In the genomic region with DNA sequence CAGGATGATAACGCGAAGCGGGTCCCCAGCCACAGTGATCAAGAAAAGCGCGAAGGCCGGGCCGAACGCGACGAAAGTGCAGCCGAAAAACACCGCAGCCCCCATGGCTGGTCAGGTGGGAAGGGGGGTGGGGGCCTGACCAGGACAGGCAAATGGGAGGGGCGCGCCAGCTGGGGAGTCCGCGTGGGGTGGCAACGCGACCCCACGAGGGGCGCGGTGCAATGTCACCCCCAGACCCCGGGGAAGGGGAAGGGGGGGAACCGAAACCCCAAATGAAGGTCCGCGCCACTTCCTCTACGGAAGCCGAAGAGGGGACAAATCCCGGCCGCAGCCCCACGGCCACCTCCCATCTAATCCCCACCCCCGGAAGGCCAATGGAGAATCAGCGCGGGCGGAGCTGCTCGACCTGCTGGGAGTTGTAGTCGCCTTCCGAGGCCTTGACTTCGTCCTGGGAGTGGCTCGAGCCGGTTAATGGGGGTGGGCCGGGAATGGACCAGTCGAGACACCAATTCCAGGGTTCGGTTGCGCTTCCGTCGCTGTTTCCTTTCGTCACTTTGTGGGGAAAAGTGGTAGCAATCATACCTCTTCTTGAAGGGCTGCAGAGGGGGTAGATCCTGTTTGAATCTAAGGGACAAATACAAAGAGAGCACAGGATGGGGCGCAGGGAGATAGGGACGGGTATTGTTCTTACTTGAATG, we compare ENCODE assay signal across 8 cellular contexts.
DNase-seq lines count a peak whose midpoint lies in the region; ATAC-seq and TF ChIP-seq lines count a peak whose summit lies in the region.

A gene (minus strand): TSS at position 311 of the 698 bp plus-strand sequence. CDS start 206 bp downstream, at position 105.

- peak within 1 kb of the TSS; percentile 68 for H3K4me3 ChIP-seq in GM08714 (ENCODE audit: low read length)

- DNase-seq in NCI-H1092 treated with DMSO at 0.1 percent for 48 hours (lab: John Stamatoyannopoulos, UW) (peak; percentile 97), germinal center (ENCODE audit: low spot score) (peak; percentile 97), nucleus accumbens (lab: John Stamatoyannopoulos, UW) (peak; percentile 69 to 98 (median 96)), superior temporal gyrus (ENCODE audit: extremely low spot score) (peak; percentile 97)
- DNase-seq in activated naive CD4-positive, alpha-beta T cell treated with anti-CD3 and anti-CD28 coated beads, Interleukin-2, amount 50 U/mL, for 16 hours, result peak; percentile 91

- ATAC-seq in HG02610 (IDR thresholded peaks at IDR 0.05; ENCODE audit: unreplicated experiment) (peak; percentile 85), SK-N-SH treated with all-trans-retinoic acid at 6 μM for 48 hours (peak; percentile 99)

TF ChIP-seq in SK-N-SH treated with all-trans-retinoic acid at 6 μM for 48 hours, 23 proteins besides CTCF, POLR2A, EP300 and RAD21:
- no peak for TF ChIP-seq ZFP30 (CRISPR knock-in tag; IDR thresholded peaks at IDR 0.05)
- TF ChIP-seq, protein P1, sequence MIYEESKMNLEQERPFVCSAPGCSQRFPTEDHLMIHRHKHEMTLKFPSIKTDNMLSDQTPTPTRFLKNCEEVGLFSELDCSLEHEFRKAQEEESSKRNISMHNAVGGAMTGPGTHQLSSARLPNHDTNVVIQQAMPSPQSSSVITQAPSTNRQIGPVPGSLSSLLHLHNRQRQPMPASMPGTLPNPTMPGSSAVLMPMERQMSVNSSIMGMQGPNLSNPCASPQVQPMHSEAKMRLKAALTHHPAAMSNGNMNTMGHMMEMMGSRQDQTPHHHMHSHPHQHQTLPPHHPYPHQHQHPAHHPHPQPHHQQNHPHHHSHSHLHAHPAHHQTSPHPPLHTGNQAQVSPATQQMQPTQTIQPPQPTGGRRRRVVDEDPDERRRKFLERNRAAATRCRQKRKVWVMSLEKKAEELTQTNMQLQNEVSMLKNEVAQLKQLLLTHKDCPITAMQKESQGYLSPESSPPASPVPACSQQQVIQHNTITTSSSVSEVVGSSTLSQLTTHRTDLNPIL (CRISPR knock-in tag; IDR thresholded peaks at IDR 0.05; ENCODE audit: low read depth), result no peak
TF ChIP-seq in SK-N-SH treated with all-trans-retinoic acid at 6 μM for 48 hours: peak in this region for 0.

Comparison
In these comparisons a context has a peak if more than half of its experiments do, and no peak if none do; other contexts are left out.
1. Peak in every context shown above with its lines: DNase-seq, ATAC-seq and H3K4me3 ChIP-seq.